ENCODE assay signal across 8 cellular contexts in the genomic region with DNA sequence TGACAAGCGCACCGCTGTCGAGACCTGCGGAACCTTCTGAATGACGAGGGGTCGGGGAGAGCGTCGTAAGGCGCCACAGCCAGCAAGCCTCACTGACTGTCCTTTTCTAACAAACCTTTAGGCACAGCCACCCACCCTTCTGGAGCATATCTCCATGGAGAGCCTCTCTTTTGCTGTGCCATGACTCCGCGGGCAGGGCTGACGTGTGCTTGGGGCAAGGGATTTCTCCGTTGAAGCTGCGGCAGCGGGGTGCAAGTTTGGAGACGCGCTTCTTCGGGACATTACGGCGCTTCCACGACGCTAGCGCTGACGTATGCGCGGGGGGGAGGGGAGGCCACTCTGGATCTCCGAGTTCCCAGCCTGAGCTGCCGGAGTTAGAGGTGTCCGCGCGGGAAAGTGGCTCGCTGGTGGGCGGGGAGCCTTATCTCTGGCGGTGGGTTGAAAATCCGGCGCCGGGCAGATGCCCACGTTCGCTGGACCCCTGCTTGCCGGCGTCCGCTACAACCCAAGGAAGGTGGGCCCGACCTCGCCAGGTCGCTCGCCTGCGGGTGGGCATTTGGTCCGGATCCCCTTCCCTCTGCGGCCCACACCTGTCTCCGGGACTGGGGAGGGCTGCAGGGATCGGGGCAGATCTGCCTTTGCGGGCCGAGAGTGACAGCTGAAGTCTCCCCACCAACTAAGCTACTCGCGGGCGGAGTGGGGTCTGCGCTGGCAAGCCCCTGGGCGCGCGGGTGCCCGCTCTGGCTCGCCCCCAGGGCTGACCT.
DNase-seq lines count a peak whose midpoint lies in the region; ATAC-seq and TF ChIP-seq lines count a peak whose summit lies in the region.

No MANE protein-coding gene starts in this region.

- ATAC-seq in GM18498 (IDR thresholded peaks at IDR 0.05; ENCODE audit: unreplicated experiment) (peak; percentile 81), HG02798 (IDR thresholded peaks at IDR 0.05; ENCODE audit: poor library complexity, unreplicated experiment) (peak; percentile 80)

- no peaks in the 10 kb centered on the region for H3K9me3 Mint-ChIP-seq in T-helper 2 cell treated with Interferon-gamma antibody and Interleukin-4, amounts not matched to agents 5 μg/mL and 100 μg/mL, for 36 hours

- no peak for TF ChIP-seq CTCF in astrocyte of the cerebellum (IDR thresholded peaks at IDR 0.05; ENCODE audit: low read depth, low read length, missing control alignments)

- H3K4me3 Mint-ChIP-seq in T-helper 2 cell treated with Interferon-gamma antibody and Interleukin-4, amounts not matched to agents 5 μg/mL and 100 μg/mL, for 36 hours, result no peak overlapping the region

- H3K4me3 ChIP-seq in astrocyte of the cerebellum (ENCODE audit: low read depth, low read length), result peak overlapping the region; percentile 69

- H3K4me1 Mint-ChIP-seq in T-helper 2 cell treated with Interferon-gamma antibody and Interleukin-4, amounts not matched to agents 5 μg/mL and 100 μg/mL, for 36 hours (ENCODE audit: low read depth), result peaks cover 17% of the 10 kb centered on the region

- in situ Hi-C loops in astrocyte of the cerebellum (cut with HindIII; ENCODE audit: low sequenced_read_pairs), result no loop called here

- H3K27ac Mint-ChIP-seq in T-helper 2 cell treated with Interferon-gamma antibody and Interleukin-4, amounts not matched to agents 5 μg/mL and 100 μg/mL, for 36 hours, result no peak overlapping the region

- H3K27me3 Mint-ChIP-seq in T-helper 2 cell treated with Interferon-gamma antibody and Interleukin-4, amounts not matched to agents 5 μg/mL and 100 μg/mL, for 36 hours (ENCODE audit: low read depth), result no peaks in the 10 kb centered on the region

- peak; percentile 73 for DNase-seq in NCI-H146 (lab: John Stamatoyannopoulos, UW)
- peak; percentile 82 for DNase-seq in T-helper 2 cell treated with Interferon-gamma antibody and Interleukin-4, amounts not matched to agents 5 μg/mL and 100 μg/mL, for 36 hours (ENCODE audit: low spot score)
- peak; percentile 48 for DNase-seq in astrocyte of the cerebellum (ENCODE audit: low read depth)
- DNase-seq in hippocampal formation (lab: John Stamatoyannopoulos, UW), result peak; percentile 78 to 86
- peak; percentile 97 for DNase-seq in retina
- no peak for DNase-seq in cortex of kidney (lab: John Stamatoyannopoulos, UW)

- H3K36me3 Mint-ChIP-seq in T-helper 2 cell treated with Interferon-gamma antibody and Interleukin-4, amounts not matched to agents 5 μg/mL and 100 μg/mL, for 36 hours (ENCODE audit: low read depth), result peaks cover 4% of the 10 kb centered on the region
